Comparison of ENCODE assay signal across 21 cellular contexts in genomic region chr5:140466981-140467742, GRCh38.
"Had no signal": no experiment of that assay in that cellular context is flagged by ENCODE, and none has a peak within 500 bp of the region (broad histone marks: within the 10 kb centered on the region; RNA-seq: fewer than 3 reads in every experiment).

No MANE protein-coding gene starts in this region.

- H3K27ac ChIP-seq: ascending aorta, SJCRH30, VCaP had no signal

- DNase-seq: activated CD4-positive, alpha-beta memory T cell treated with anti-CD3 and anti-CD28 coated beads, Interleukin-2, amount 10 ng/mL, durations not matched to agents 7 days and 5 days; activated CD4-positive, alpha-beta T cell treated with anti-CD3 and anti-CD28 coated beads for 36 hours; activated CD4-positive, alpha-beta T cell treated with anti-CD3 and anti-CD28 coated beads, Interleukin-2, amount 50 U/mL, for 1 hour; activated gamma-delta T cell treated with Interleukin-2 at 50 U/mL for 16 hours; activated naive CD4-positive, alpha-beta T cell treated with anti-CD3 and anti-CD28 coated beads, Interleukin-2, amount 50 U/mL, for 16 hours; activated T-cell treated with anti-CD3 and anti-CD28 coated beads for 4 hours; activated T-cell treated with anti-CD3 and anti-CD28 coated beads, Interleukin-2, amount 50 U/mL, for 48 hours; body of pancreas; Karpas-422; NCI-H1092; NCI-H1417; NCI-H1930; NCI-H2171; NCI-H2227 treated with DMSO at 0.1 percent for 48 hours; NCI-H526; NCI-H774; SJCRH30; SK-N-SH; T-helper 1 cell had no signal
